8 cellular contexts compared by ENCODE assay signal in the genomic region with DNA sequence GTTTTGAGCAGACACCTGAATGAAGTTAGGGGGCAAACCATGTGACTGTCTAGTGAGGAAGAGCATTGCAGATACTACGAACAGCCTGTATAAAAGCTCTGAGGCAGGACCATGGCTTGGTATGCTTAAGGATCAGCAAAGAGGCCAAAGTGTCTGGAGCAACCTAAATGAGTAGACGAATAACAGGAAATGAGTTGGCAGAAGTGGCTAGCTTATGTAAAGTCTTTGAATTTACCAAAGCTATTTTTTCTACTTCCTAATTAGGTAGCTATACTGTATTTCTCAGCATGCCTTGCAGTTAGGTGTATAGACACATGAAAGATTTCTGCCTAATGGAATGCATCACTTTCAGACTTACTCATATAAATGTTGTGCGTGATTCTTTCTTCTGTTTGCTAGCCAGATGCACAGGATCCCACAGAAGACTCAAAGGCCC. TPM values are rescaled to one million over a fixed set of nuclear protein-coding genes. Genes with fewer than 3 reads are reported as not detected.
DNase-seq lines count a peak whose midpoint lies in the region; ATAC-seq and TF ChIP-seq lines count a peak whose summit lies in the region.

No MANE protein-coding gene starts in this region.

- TF ChIP-seq CTCF in AG10803 (conservative IDR thresholded peaks at IDR 0.05; ENCODE audit: low read length) (no peak), fibroblast of villous mesenchyme (IDR thresholded peaks at IDR 0.05; ENCODE audit: insufficient read depth, low read depth, low read length) (no peak)

- intact Hi-C loops in posterior cingulate gyrus (cut with DNase I): no loop called here

- DNase-seq in AG10803 (ENCODE audit: low read depth) (peak; percentile 60), fibroblast of villous mesenchyme (ENCODE audit: low read depth) (peak; percentile 27), AG08396 (ENCODE audit: low spot score) (no peak), posterior cingulate gyrus (no peak)
- DNase-seq in stimulated activated CD8-positive, alpha-beta memory T cell treated with anti-CD3 and anti-CD28 coated beads, Interleukin-4, amount 100 ng/mL, for 48 hours: no peak

- H3K4me3 ChIP-seq in AG10803 (ENCODE audit: low read length) (no peak overlapping the region), fibroblast of villous mesenchyme (ENCODE audit: low read depth, low read length) (no peak overlapping the region)

- 0 out of 2 replicates have a peak, but pooled peaks have one; percentile 26 for TF ChIP-seq POLR2A in Raji (IDR thresholded peaks at IDR 0.05; ENCODE audit: insufficient read depth, low read depth, low read length)

- ATAC-seq in GM21786 (IDR thresholded peaks at IDR 0.05; ENCODE audit: unreplicated experiment) (peak; percentile 53), GM21723 (IDR thresholded peaks at IDR 0.05; ENCODE audit: unreplicated experiment) (no peak)

RNA-seq across cellular contexts. Expression of a gene that starts 9.3 kb away (rescaled TPM):
- total RNA-seq in fibroblast of villous mesenchyme: 0.43 and 0.64 TPM in 2 replicates

Comparison
In these comparisons a context has a peak if more than half of its experiments do, and no peak if none do; other contexts are left out.
1. DNase-seq: peak in AG10803 (single experiment) and fibroblast of villous mesenchyme (single experiment); none in stimulated activated CD8-positive, alpha-beta memory T cell treated with anti-CD3 and anti-CD28 coated beads, Interleukin-4, amount 100 ng/mL, for 48 hours (single experiment), AG08396 (single experiment) and posterior cingulate gyrus (0 of 10).